8 cellular contexts compared by ENCODE assay signal in genomic region chr12:106302401-106303201, GRCh38. TPM values are rescaled to one million over a fixed set of nuclear protein-coding genes. Genes with fewer than 3 reads are reported as not detected.
DNase-seq lines count a peak whose midpoint lies in the region; ATAC-seq and TF ChIP-seq lines count a peak whose summit lies in the region.

TCP11L2 (plus strand) TSS chr12:106302733; CDS start chr12:106311076, 8,343 bp downstream.

- in situ Hi-C loops in Caki2 (cut with HindIII; ENCODE audit: low pct_unique_long_range_greater_than_20kb, low sequenced_read_pairs) = no loop called here

- H3K9me2 ChIP-seq in PC-9 (ENCODE audit: insufficient read depth) = no peaks in the 10 kb centered on the region

- H3K27ac ChIP-seq in PC-9 = peak within 1 kb of the TSS; percentile 96
- H3K27ac ChIP-seq in esophagus (ENCODE audit: low read depth in 2 of 2, low read length in 1 of 2) = peak within 1 kb of the TSS; percentile 99 to 100
- peak within 1 kb of the TSS; percentile 91 for H3K27ac ChIP-seq in muscle layer of colon (ENCODE audit: low read depth, low read length)

- H3F3A ChIP-seq in PC-9 (ENCODE audit: insufficient read depth, low read depth) = peaks cover 38% of the 10 kb centered on the region

- peak within 1 kb of the TSS; percentile 99 for H3K4me3 ChIP-seq in PC-9
- peak within 1 kb of the TSS; percentile 99 for H3K4me3 ChIP-seq in esophagus (ENCODE audit: low read depth in 1 of 2, low read length in 2 of 2)
- peak within 1 kb of the TSS; percentile 87 to 95 for H3K4me3 ChIP-seq in muscle layer of colon (ENCODE audit: low read depth in 1 of 2, low read length in 2 of 2)

- peak within 1 kb of the TSS; percentile 100 for H2AFZ ChIP-seq in PC-9

- H3K4me1 ChIP-seq in PC-9 (replicated peaks; ENCODE audit: insufficient read depth) = peaks cover 66% of the 10 kb centered on the region
- peaks cover 0 to 12% of the 10 kb centered on the region in 2 donors for H3K4me1 ChIP-seq in esophagus (ENCODE audit: control insufficient read depth in 2 of 2, insufficient read depth in 2 of 2, low read length in 1 of 2)
- peaks cover 50% of the 10 kb centered on the region for H3K4me1 ChIP-seq in muscle layer of colon (ENCODE audit: insufficient read depth, low read length)

- peaks cover 38% of the 10 kb centered on the region for H3K79me2 ChIP-seq in PC-9 (ENCODE audit: low read depth)

- WGBS in esophagus, 2 donors = 0 to 1% methylated on average over 63 to 75 of the region's 76 CpGs

- H3K27me3 ChIP-seq in PC-9 (ENCODE audit: insufficient read depth, low read depth) (no peaks in the 10 kb centered on the region), esophagus (ENCODE audit: control insufficient read depth in 1 of 2, insufficient read depth in 2 of 2, low read length in 2 of 2) (no peaks in the 10 kb centered on the region), muscle layer of colon (ENCODE audit: control insufficient read depth in 1 of 2, insufficient read depth in 2 of 2, low read length in 2 of 2) (no peaks in the 10 kb centered on the region)

- H3K9ac ChIP-seq in muscle layer of colon (ENCODE audit: low read length) = peak within 1 kb of the TSS; percentile 74

- no TSS peak for BruUV-seq in PC-9 (replicated peaks; lab: Mats Ljungman, UMichigan)

- no peaks in the 10 kb centered on the region for H3K36me3 ChIP-seq in PC-9 (ENCODE audit: low read depth)
- no peaks in the 10 kb centered on the region for H3K36me3 ChIP-seq in esophagus (ENCODE audit: control insufficient read depth in 2 of 2, insufficient read depth in 2 of 2, low read length in 1 of 2)
- no peaks in the 10 kb centered on the region for H3K36me3 ChIP-seq in muscle layer of colon (ENCODE audit: insufficient read depth, low read length)

- H3K9me3 ChIP-seq in PC-9 (ENCODE audit: insufficient read depth, low read depth) (0 out of 2 replicates have a peak, but pooled peaks cover 2% of the 10 kb centered on the region), esophagus (ENCODE audit: control insufficient read depth in 2 of 2, insufficient read depth in 1 of 2, low read depth in 1 of 2, low read length in 1 of 2) (no peaks in the 10 kb centered on the region), muscle layer of colon (ENCODE audit: low read length) (no peaks in the 10 kb centered on the region)

- DNase-seq in Caki2 (ENCODE audit: low read depth) (peak; percentile 74), HuH-7 (ENCODE audit: low spot score) (peak; percentile 78), PC-9 (peak; percentile 59 to 79)
- DNase-seq in activated T-cell treated with anti-CD3 and anti-CD28 coated beads, Interleukin-2, amount 50 U/mL, for 48 hours = peak; percentile 91 to 92
- peak; percentile 92 for DNase-seq in stimulated activated CD8-positive, alpha-beta memory T cell treated with anti-CD3 and anti-CD28 coated beads, Interleukin-4, amount 100 ng/mL, for 48 hours

- intact Hi-C loops in PC-9 (cut with micrococcal nuclease; ENCODE audit: unreplicated experiment) = loop anchor here (5.0 to 10.0 kb wide), 2 partner anchors 40 to 168 kb away; partner anchors contain the start of gene NUAK1

- TF ChIP-seq CTCF in PC-9 (conservative IDR thresholded peaks at IDR 0.05) = no peak

- peak; percentile 71 for ATAC-seq in GM21515 (IDR thresholded peaks at IDR 0.05; ENCODE audit: unreplicated experiment)

- CTCF ChIA-PET in PC-9 (lab: Charles Lee) = no interaction called here

- H3K4me2 ChIP-seq in PC-9 = peak within 1 kb of the TSS; percentile 96

- POLR2A ChIA-PET in PC-9 (lab: Charles Lee; ENCODE audit: unreplicated experiment) = no interaction called here

- H4K20me1 ChIP-seq in PC-9 (ENCODE audit: insufficient read depth) = no peaks in the 10 kb centered on the region

RNA-seq across cellular contexts. Expression of gene TCP11L2, which starts in this region (rescaled TPM):
- 6.8 and 7.9 TPM in 2 replicates for total RNA-seq in Caki2 (2014; rRNA removed; shearing (Covaris generic); ENCODE audit: low replicate concordance)
- total RNA-seq in PC-9 (2021) = 34.6 and 35.1 TPM in 2 replicates
- polyA plus RNA-seq in esophagus = 10 to 100 TPM; 10.6 to 19.4 TPM

Comparison
In these comparisons a context has a peak if more than half of its experiments do, and no peak if none do; other contexts are left out.
1. Peak in every context shown above with its lines: DNase-seq, ATAC-seq, H3K4me3 ChIP-seq and H3K27ac ChIP-seq.